11 cellular contexts compared by ENCODE assay signal in the genomic region with DNA sequence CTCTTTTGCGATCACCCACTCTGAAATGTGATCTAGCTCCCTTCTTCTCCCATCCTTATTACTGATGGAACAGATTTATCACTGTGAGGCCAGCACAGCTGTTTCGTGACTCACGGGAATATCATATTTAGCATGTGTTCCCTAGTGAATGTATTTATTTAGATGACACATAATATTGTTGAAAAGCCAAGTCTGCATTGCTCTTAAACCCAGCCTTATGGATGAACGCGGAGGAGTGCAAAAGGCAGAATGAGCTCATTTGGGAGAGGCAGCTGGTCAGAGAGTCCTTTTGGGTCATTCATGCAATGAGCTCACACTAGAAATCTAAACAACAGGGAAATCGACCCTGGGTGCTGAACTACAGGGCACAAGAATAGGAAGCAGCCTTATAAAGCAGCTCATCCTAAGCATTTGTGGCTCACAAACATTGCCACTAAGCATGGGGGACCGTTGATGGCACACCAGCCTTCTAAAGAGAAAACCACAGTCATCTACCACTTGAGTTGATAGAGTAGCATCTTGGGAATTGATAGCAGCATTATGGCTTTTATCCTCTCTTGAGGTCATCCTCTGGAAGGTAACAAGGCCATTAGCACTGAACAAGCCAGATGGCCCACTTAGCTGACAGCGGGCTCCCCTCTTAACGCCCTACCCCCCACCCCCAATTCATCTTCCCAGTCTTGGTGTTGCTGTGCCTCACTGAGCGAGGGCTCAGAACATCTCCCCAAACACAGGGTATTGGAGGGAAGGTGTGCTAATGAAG. TPM values are rescaled to one million over a fixed set of nuclear protein-coding genes. Genes with fewer than 3 reads are reported as not detected.
DNase-seq lines count a peak whose midpoint lies in the region; ATAC-seq, FAIRE-seq and TF ChIP-seq lines count a peak whose summit lies in the region.
"Had no signal": no experiment of that assay in that cellular context is flagged by ENCODE, and none has a peak within 500 bp of the region (broad histone marks: within the 10 kb centered on the region; RNA-seq: fewer than 3 reads in every experiment).

No MANE protein-coding gene starts in this region.

- H3K4me3 Mint-ChIP-seq in chondrocyte (ENCODE audit: unreplicated experiment), result no peak overlapping the region

- no peak for TF ChIP-seq EP300 in sigmoid colon (IDR thresholded peaks at IDR 0.05)

- no peak for TF ChIP-seq CTCF in chondrocyte (IDR thresholded peaks at IDR 0.05)
- no peak for TF ChIP-seq CTCF in pancreas (IDR thresholded peaks at IDR 0.05)
- no peak for TF ChIP-seq CTCF in sigmoid colon (IDR thresholded peaks at IDR 0.05)

- H3K9me3 Mint-ChIP-seq in chondrocyte (ENCODE audit: low read depth), result no peaks in the 10 kb centered on the region

- DNase-seq in H4 (ENCODE audit: low spot score), result peak; percentile 92
- peak; percentile 73 for DNase-seq in NCI-H2227 treated with DMSO at 0.1 percent for 48 hours (lab: John Stamatoyannopoulos, UW)
- DNase-seq in chondrocyte (ENCODE audit: low spot score), result no peak
- no peak for DNase-seq in pancreas
- DNase-seq in activated naive CD4-positive, alpha-beta T cell treated with anti-CD3 and anti-CD28 coated beads, Interleukin-2, amount 50 U/mL, for 16 hours, result no peak
- DNase-seq in CD1c-positive myeloid dendritic cell (ENCODE audit: extremely low spot score), result no peak
- no peak for DNase-seq in sigmoid colon
- no peak for DNase-seq in C1 segment of cervical spinal cord (lab: John Stamatoyannopoulos, UW)
- DNase-seq: cerebellar nuclear complex, testis had no signal

- H3K36me3 Mint-ChIP-seq in chondrocyte (ENCODE audit: low read depth), result no peaks in the 10 kb centered on the region

- peak in 3 of 4 donors; percentile 12 to 62 (median 40) for ATAC-seq in pancreas
- ATAC-seq: left lobe of liver had no signal

- TF ChIP-seq POLR2A in sigmoid colon (IDR thresholded peaks at IDR 0.05), result no peak

- peak overlapping the region; percentile 82 for H3K27ac Mint-ChIP-seq in chondrocyte (ENCODE audit: unreplicated experiment)

- H3K27ac ChIP-seq in pancreas (no peak overlapping the region), sigmoid colon (peak overlapping the region in 1 of 4 donors; percentile 25)
- H3K27ac ChIP-seq: testis had no signal

- H3K4me1 Mint-ChIP-seq in chondrocyte (ENCODE audit: low read depth), result peaks cover 19% of the 10 kb centered on the region

- H3K4me3 ChIP-seq in pancreas, result no peak overlapping the region
- no peak overlapping the region for H3K4me3 ChIP-seq in sigmoid colon
- H3K4me3 ChIP-seq: testis had no signal

- peaks cover 0 to 5% (median 0%) of the 10 kb centered on the region in 3 donors for H3K4me1 ChIP-seq in pancreas
- H3K4me1 ChIP-seq in sigmoid colon, result no peaks in the 10 kb centered on the region
- H3K4me1 ChIP-seq: testis had no signal

- H3K27me3 ChIP-seq in pancreas (no peaks in the 10 kb centered on the region), sigmoid colon (no peaks in the 10 kb centered on the region)
- H3K27me3 ChIP-seq: testis had no signal

- peaks cover 7% of the 10 kb centered on the region for H3K27me3 Mint-ChIP-seq in chondrocyte (ENCODE audit: low read depth)

- 62 to 66% methylated on average over 10 of the region's 10 CpGs for WGBS in pancreas, 2 donors
- 56 to 61% methylated on average over 10 of the region's 10 CpGs for WGBS in sigmoid colon, 2 donors

- intact Hi-C loops in pancreas (cut with DNase I), result no loop called here
- intact Hi-C loops in sigmoid colon (cut with DNase I), result no loop called here

- H3K36me3 ChIP-seq in pancreas (no peaks in the 10 kb centered on the region), sigmoid colon (no peaks in the 10 kb centered on the region)

- H3K9me3 ChIP-seq in pancreas (no peaks in the 10 kb centered on the region), sigmoid colon (no peaks in the 10 kb centered on the region)
- H3K9me3 ChIP-seq: testis had no signal

- no peak for FAIRE-seq in pancreas (lab: Jason Lieb, UNC)

RNA-seq across cellular contexts. Expression of a gene that starts 32.9 kb away (rescaled TPM):
- 5.1 and 7.4 TPM in 2 replicates for total RNA-seq in H4 (2014; rRNA removed; shearing (Covaris generic))
- total RNA-seq in chondrocyte (9.5 to 12.2 TPM (median 10.9 TPM) in 3 replicates), pancreas (10 to 100 TPM; 15.0 to 30.8 (median 22.3) TPM), sigmoid colon (10 to 100 TPM in 3 of 4 donors, 1 to 10 TPM in 1; 8.2 to 23.0 (median 12.8) TPM)
- polyA plus RNA-seq in pancreas (10 to 100 TPM; 10.8 to 15.1 TPM), sigmoid colon (1 to 10 TPM in 1 of 3 donors, under 1 TPM in 1, not detected in 1; under 0.01 to 2.2 TPM)

Comparison
In these comparisons a context has a peak if more than half of its experiments do, and no peak if none do; other contexts are left out.
1. DNase-seq: peak in H4 (single experiment) and NCI-H2227 treated with DMSO at 0.1 percent for 48 hours (single experiment); none in chondrocyte (single experiment), pancreas (0 of 6), activated naive CD4-positive, alpha-beta T cell treated with anti-CD3 and anti-CD28 coated beads, Interleukin-2, amount 50 U/mL, for 16 hours (single experiment), CD1c-positive myeloid dendritic cell (single experiment), sigmoid colon (single experiment) and C1 segment of cervical spinal cord (0 of 14).